Comparison of ENCODE assay signal across 29 cellular contexts in genomic region chr11:92793189-92793588, GRCh38.
DNase-seq lines count a peak whose midpoint lies in the region; ATAC-seq and TF ChIP-seq lines count a peak whose summit lies in the region.
"Had no signal": no experiment of that assay in that cellular context is flagged by ENCODE, and none has a peak within 500 bp of the region (broad histone marks: within the 10 kb centered on the region; RNA-seq: fewer than 3 reads in every experiment).

No MANE protein-coding gene starts in this region.

- no peaks in the 10 kb centered on the region for H3F3A ChIP-seq in GM23338 (replicated peaks; ENCODE audit: low read depth)
- peaks cover 11% of the 10 kb centered on the region for H3F3A ChIP-seq in neural progenitor cell (ENCODE audit: low read depth)

- H3K4me1 Mint-ChIP-seq in GM23338, result peaks cover 32% of the 10 kb centered on the region
- H3K4me1 Mint-ChIP-seq in WTC11, result peaks cover 43% of the 10 kb centered on the region
- H3K4me1 Mint-ChIP-seq in neural progenitor cell, result peaks cover 15% of the 10 kb centered on the region
- no peaks in the 10 kb centered on the region for H3K4me1 Mint-ChIP-seq in natural killer cell
- H3K4me1 Mint-ChIP-seq: CD14-positive monocyte had no signal

- 0 out of 2 replicates have a peak overlapping the region, but pooled peaks have one; percentile 3 for H3K27ac ChIP-seq in GM23338 (ENCODE audit: low read depth)
- no peak overlapping the region for H3K27ac ChIP-seq in iPS-18a (ENCODE audit: low read length)
- no peak overlapping the region for H3K27ac ChIP-seq in neural progenitor cell
- H3K27ac ChIP-seq in suprapubic skin, result no peak overlapping the region
- H3K27ac ChIP-seq: HL-60, RWPE1 had no signal

- H3K4me1 ChIP-seq in GM23338 (ENCODE audit: insufficient read depth) (peaks cover 27% of the 10 kb centered on the region), iPS-18a (ENCODE audit: control insufficient read depth, low read depth, low read length) (peaks cover 28% of the 10 kb centered on the region), neural progenitor cell (peaks cover 22% of the 10 kb centered on the region), suprapubic skin (no peaks in the 10 kb centered on the region)
- H3K4me1 ChIP-seq: BE2C had no signal

- H3K4me3 ChIP-seq in GM23338, result peak overlapping the region; percentile 9; the same call in 1 of the 2 replicates
- H3K4me3 ChIP-seq in iPS-18a (ENCODE audit: low read length), result peak overlapping the region; percentile 46
- H3K4me3 ChIP-seq in neural progenitor cell, result peak overlapping the region; percentile 22
- H3K4me3 ChIP-seq in suprapubic skin, result no peak overlapping the region

- H3K9me2 ChIP-seq in GM23338 (ENCODE audit: insufficient read depth), result peaks cover 4% of the 10 kb centered on the region; the same call in 1 of the 2 replicates

- peak overlapping the region; percentile 52 for H3K4me2 ChIP-seq in GM23338
- peak overlapping the region; percentile 66 for H3K4me2 ChIP-seq in neural progenitor cell

- H4K20me1 ChIP-seq in GM23338 (replicated peaks; ENCODE audit: insufficient read depth) (no peaks in the 10 kb centered on the region), neural progenitor cell (ENCODE audit: low read depth) (no peaks in the 10 kb centered on the region)

- DNase-seq in GM23338 (ENCODE audit: low spot score) (peak; percentile 49), WTC11 (ENCODE audit: low spot score) (peak; percentile 31), neural progenitor cell (ENCODE audit: low spot score) (peak; percentile 77), suprapubic skin (ENCODE audit: low spot score in 2 of 2) (no peak), kidney glomerular epithelial cell (lab: John Stamatoyannopoulos, UW) (no peak), cardiac septum (ENCODE audit: low spot score) (no peak), natural killer cell (no peak)
- DNase-seq: 8988T, ACHN, BE2C, Calu3, DMS79 treated with DMSO at 0.1 percent for 48 hours, Kasumi-1, NCI-H1092 treated with DMSO at 0.1 percent for 48 hours, NCI-H1436, NCI-H187, NCI-H2081 treated with DMSO at 0.1 percent for 48 hours, NCI-H2171, NCI-H226, NCI-H510A, NCI-H69, SHP77 had no signal

- no peaks in the 10 kb centered on the region for H3K27me3 Mint-ChIP-seq in GM23338 (ENCODE audit: insufficient read depth, low read depth, poor library complexity)
- H3K27me3 Mint-ChIP-seq in WTC11 (ENCODE audit: low read depth), result no peaks in the 10 kb centered on the region
- H3K27me3 Mint-ChIP-seq in neural progenitor cell (ENCODE audit: insufficient read depth, low read depth), result no peaks in the 10 kb centered on the region
- no peaks in the 10 kb centered on the region for H3K27me3 Mint-ChIP-seq in natural killer cell (ENCODE audit: low read depth in 2 of 2)

- no peaks in the 10 kb centered on the region for H3K9me3 Mint-ChIP-seq in GM23338
- peaks cover 11% of the 10 kb centered on the region; the same call in 1 of the 2 replicates for H3K9me3 Mint-ChIP-seq in WTC11
- peaks cover 2% of the 10 kb centered on the region for H3K9me3 Mint-ChIP-seq in neural progenitor cell
- H3K9me3 Mint-ChIP-seq in natural killer cell, result peaks cover 3 to 7% of the 10 kb centered on the region in 2 donors

- H2AFZ ChIP-seq in GM23338 (no peak overlapping the region), neural progenitor cell (replicated peaks) (no peak overlapping the region)

- H3K4me3 Mint-ChIP-seq in GM23338 (peak overlapping the region; percentile 43), WTC11 (peak overlapping the region; percentile 46), neural progenitor cell (no peak overlapping the region), natural killer cell (no peak overlapping the region)
- H3K4me3 Mint-ChIP-seq: CD14-positive monocyte had no signal

- 80% methylated on average over 4 of the region's 4 CpGs for WGBS in suprapubic skin

- H3K27ac Mint-ChIP-seq in GM23338, result peak overlapping the region; percentile 32
- peak overlapping the region; percentile 30 for H3K27ac Mint-ChIP-seq in WTC11
- H3K27ac Mint-ChIP-seq in neural progenitor cell, result no peak overlapping the region
- no peak overlapping the region for H3K27ac Mint-ChIP-seq in natural killer cell
- H3K27ac Mint-ChIP-seq: CD14-positive monocyte had no signal

- POLR2A ChIA-PET in WTC11 (lab: Charles Lee), result no interaction called here

- TF ChIP-seq EP300 in suprapubic skin (IDR thresholded peaks at IDR 0.05), result no peak

- H3K9ac ChIP-seq in iPS-18a (ENCODE audit: low read length), result no peak overlapping the region
- no peak overlapping the region for H3K9ac ChIP-seq in neural progenitor cell

- H3K36me3 ChIP-seq in GM23338 (ENCODE audit: insufficient read depth) (no peaks in the 10 kb centered on the region), iPS-18a (ENCODE audit: control insufficient read depth, low read depth, low read length) (peaks cover 11% of the 10 kb centered on the region), neural progenitor cell (no peaks in the 10 kb centered on the region), suprapubic skin (no peaks in the 10 kb centered on the region)
- H3K36me3 ChIP-seq: BE2C had no signal

- no peak for TF ChIP-seq CTCF in GM23338 (conservative IDR thresholded peaks at IDR 0.05; ENCODE audit: low read depth in 2 of 2)
- TF ChIP-seq CTCF in WTC11 (IDR thresholded peaks at IDR 0.05), result no peak
- no peak for TF ChIP-seq CTCF in neural progenitor cell (IDR thresholded peaks at IDR 0.05)
- no peak for TF ChIP-seq CTCF in suprapubic skin (IDR thresholded peaks at IDR 0.05)
- TF ChIP-seq CTCF in natural killer cell (IDR thresholded peaks at IDR 0.05), result no peak

- peak; percentile 95 for ATAC-seq in GM23338
- ATAC-seq in WTC11, result peak; percentile 94
- ATAC-seq in natural killer cell, result no peak
- ATAC-seq: HCT116, HepG2, Panc1 had no signal

- H3K36me3 Mint-ChIP-seq in GM23338 (ENCODE audit: low read depth) (peaks cover 57% of the 10 kb centered on the region), WTC11 (peaks cover 30% of the 10 kb centered on the region), neural progenitor cell (peaks cover 56% of the 10 kb centered on the region), natural killer cell (no peaks in the 10 kb centered on the region)
- H3K36me3 Mint-ChIP-seq: CD14-positive monocyte had no signal

- CTCF ChIA-PET in WTC11 (lab: Charles Lee), result no interaction called here

- H3K79me2 ChIP-seq in GM23338 (replicated peaks; ENCODE audit: insufficient read depth) (no peaks in the 10 kb centered on the region), neural progenitor cell (ENCODE audit: low read depth) (no peaks in the 10 kb centered on the region)

- no peak for TF ChIP-seq POLR2A in suprapubic skin (IDR thresholded peaks at IDR 0.05)

- H3K9me3 ChIP-seq in iPS-18a (ENCODE audit: control insufficient read depth, low read depth, low read length) (no peaks in the 10 kb centered on the region), neural progenitor cell (ENCODE audit: low read depth) (peaks cover 3% of the 10 kb centered on the region), suprapubic skin (no peaks in the 10 kb centered on the region)
- H3K9me3 ChIP-seq: BE2C had no signal

- intact Hi-C loops in cardiac septum (cut with DNase I), result no loop called here
- intact Hi-C loops in natural killer cell (cut with micrococcal nuclease), result no loop called here

- H3K27me3 ChIP-seq in GM23338 (ENCODE audit: insufficient read depth) (no peaks in the 10 kb centered on the region), iPS-18a (ENCODE audit: control insufficient read depth, insufficient read depth, low read length) (no peaks in the 10 kb centered on the region), neural progenitor cell (no peaks in the 10 kb centered on the region), suprapubic skin (no peaks in the 10 kb centered on the region)
- H3K27me3 ChIP-seq: BE2C had no signal

TF ChIP-seq in GM23338, 12 proteins besides CTCF, POLR2A, EP300 and RAD21 (continues in another document):
- TF ChIP-seq CREB1 (CRISPR knock-in tag; IDR thresholded peaks at IDR 0.05; ENCODE audit: low read depth), result no peak

TF ChIP-seq in WTC11, 78 proteins besides CTCF, POLR2A, EP300 and RAD21:
- 0 out of 2 replicates have a peak, but pooled peaks have one; percentile 45 for TF ChIP-seq FOXK1 (CRISPR knock-in tag; IDR thresholded peaks at IDR 0.05)
- no peak for TF ChIP-seq ELF4 (CRISPR knock-in tag; IDR thresholded peaks at IDR 0.05; ENCODE audit: low read depth)
- no peak for TF ChIP-seq NR1H2 (CRISPR knock-in tag; IDR thresholded peaks at IDR 0.05)

Comparison
In these comparisons a context has a peak if more than half of its experiments do, and no peak if none do; other contexts are left out.
1. ATAC-seq: peak in GM23338 (single experiment) and WTC11 (single experiment); none in natural killer cell (0 of 3).
2. DNase-seq: peak in GM23338 (single experiment), WTC11 (single experiment) and neural progenitor cell (single experiment); none in suprapubic skin (0 of 2), kidney glomerular epithelial cell (single experiment), cardiac septum (single experiment) and natural killer cell (single experiment).
3. H3K27ac Mint-ChIP-seq: peak in GM23338 (single experiment) and WTC11 (single experiment); none in neural progenitor cell (single experiment) and natural killer cell (0 of 2).
4. H3K4me3 Mint-ChIP-seq: peak in GM23338 (single experiment) and WTC11 (single experiment); none in neural progenitor cell (single experiment) and natural killer cell (single experiment).